Comparison of ENCODE assay signal across 10 cellular contexts in genomic region chr11:73322111-73322985, GRCh38. TPM values are rescaled to one million over a fixed set of nuclear protein-coding genes. Genes with fewer than 3 reads are reported as not detected.
A peak's percentile ranks its signal among the peaks of the same experiment; 100 is the strongest.
DNase-seq lines count a peak whose midpoint lies in the region; ATAC-seq and TF ChIP-seq lines count a peak whose summit lies in the region.
"Had no signal": no experiment of that assay in that cellular context is flagged by ENCODE, and none has a peak within 500 bp of the region (broad histone marks: within the 10 kb centered on the region; RNA-seq: fewer than 3 reads in every experiment).

No MANE protein-coding gene starts in this region.

- H3K4me1 Mint-ChIP-seq in glutamatergic neuron (ENCODE audit: low read depth, unreplicated experiment) = peaks cover 39% of the 10 kb centered on the region
- peaks cover 6% of the 10 kb centered on the region for H3K4me1 Mint-ChIP-seq in activated T-helper 2 cell treated with anti-CD3 and anti-CD28 coated beads, Interferon-gamma antibody, Interleukin-2, Interleukin-4, amounts not matched to agents 10 μg/mL and 5 μg/mL and 100 μg/mL, durations not matched to agents 14 hours and 24 hours and 36 hours (ENCODE audit: low read depth)

- no peaks in the 10 kb centered on the region for H3K36me3 Mint-ChIP-seq in glutamatergic neuron (ENCODE audit: unreplicated experiment)
- H3K36me3 Mint-ChIP-seq in activated T-helper 2 cell treated with anti-CD3 and anti-CD28 coated beads, Interferon-gamma antibody, Interleukin-2, Interleukin-4, amounts not matched to agents 10 μg/mL and 5 μg/mL and 100 μg/mL, durations not matched to agents 14 hours and 24 hours and 36 hours (ENCODE audit: low read depth) = no peaks in the 10 kb centered on the region

- H3K9me3 ChIP-seq in sigmoid colon = no peaks in the 10 kb centered on the region
- H3K9me3 ChIP-seq: mucosa of descending colon had no signal

- H3K27ac Mint-ChIP-seq in glutamatergic neuron (ENCODE audit: unreplicated experiment) = peak overlapping the region; percentile 15
- no peak overlapping the region for H3K27ac Mint-ChIP-seq in activated T-helper 2 cell treated with anti-CD3 and anti-CD28 coated beads, Interferon-gamma antibody, Interleukin-2, Interleukin-4, amounts not matched to agents 10 μg/mL and 5 μg/mL and 100 μg/mL, durations not matched to agents 14 hours and 24 hours and 36 hours

- ATAC-seq in GM19328 (IDR thresholded peaks at IDR 0.05; ENCODE audit: unreplicated experiment) = no peak
- no peak for ATAC-seq in GM19455 (IDR thresholded peaks at IDR 0.05; ENCODE audit: unreplicated experiment)
- ATAC-seq in HG02852 (IDR thresholded peaks at IDR 0.05; ENCODE audit: unreplicated experiment) = no peak

- peak; percentile 62 for DNase-seq in EH (ENCODE audit: low read depth)
- no peak for DNase-seq in RWPE1 (ENCODE audit: low spot score)
- no peak for DNase-seq in glutamatergic neuron
- peak; percentile 72 for DNase-seq in sigmoid colon
- no peak for DNase-seq in activated T-helper 2 cell treated with anti-CD3 and anti-CD28 coated beads, Interferon-gamma antibody, Interleukin-2, Interleukin-4, amounts not matched to agents 10 μg/mL and 5 μg/mL and 100 μg/mL, durations not matched to agents 14 hours and 24 hours and 36 hours (ENCODE audit: low spot score)
- DNase-seq: activated CD8-positive, alpha-beta memory T cell treated with anti-CD3 and anti-CD28 coated beads for 24 hours had no signal

- H3K9me3 Mint-ChIP-seq in glutamatergic neuron (ENCODE audit: unreplicated experiment) = peaks cover 6% of the 10 kb centered on the region
- no peaks in the 10 kb centered on the region for H3K9me3 Mint-ChIP-seq in activated T-helper 2 cell treated with anti-CD3 and anti-CD28 coated beads, Interferon-gamma antibody, Interleukin-2, Interleukin-4, amounts not matched to agents 10 μg/mL and 5 μg/mL and 100 μg/mL, durations not matched to agents 14 hours and 24 hours and 36 hours

- H3K36me3 ChIP-seq in sigmoid colon = no peaks in the 10 kb centered on the region

- no peak for TF ChIP-seq POLR2A in sigmoid colon (IDR thresholded peaks at IDR 0.05)

- no peak for TF ChIP-seq EP300 in sigmoid colon (IDR thresholded peaks at IDR 0.05)

- peaks cover 10% of the 10 kb centered on the region for H3K27me3 Mint-ChIP-seq in glutamatergic neuron (ENCODE audit: unreplicated experiment)
- peaks cover 2% of the 10 kb centered on the region for H3K27me3 Mint-ChIP-seq in activated T-helper 2 cell treated with anti-CD3 and anti-CD28 coated beads, Interferon-gamma antibody, Interleukin-2, Interleukin-4, amounts not matched to agents 10 μg/mL and 5 μg/mL and 100 μg/mL, durations not matched to agents 14 hours and 24 hours and 36 hours (ENCODE audit: low read depth)

- peaks cover 3 to 100% (median 100%) of the 10 kb centered on the region in 4 donors for H3K4me1 ChIP-seq in sigmoid colon

- intact Hi-C loops in sigmoid colon (cut with DNase I) = no loop called here
- intact Hi-C loops in activated T-helper 2 cell treated with anti-CD3 and anti-CD28 coated beads, Interferon-gamma antibody, Interleukin-2, Interleukin-4, amounts not matched to agents 10 μg/mL and 5 μg/mL and 100 μg/mL, durations not matched to agents 14 hours and 24 hours and 36 hours (cut with micrococcal nuclease) = no loop called here

- H3K27ac ChIP-seq in RWPE1 = peak overlapping the region; percentile 76
- peak overlapping the region; percentile 94 to 100 (median 98) for H3K27ac ChIP-seq in sigmoid colon

- CTCF ChIA-PET in RWPE1 (lab: Yijun Ruan, JAX) = interaction anchor here (0.6 to 1.7 kb wide), 4 partner anchors 13 to 29 kb away, joined by 3 to 5 read pairs (median 4); no protein-coding TSS in a partner anchor

- H3K4me3 ChIP-seq in sigmoid colon = no peak overlapping the region
- H3K4me3 ChIP-seq: mucosa of descending colon had no signal

- 59 to 83% methylated on average over 8 of the region's 8 CpGs for WGBS in sigmoid colon, 2 donors

- H3K27me3 ChIP-seq in sigmoid colon = no peaks in the 10 kb centered on the region

- POLR2A ChIA-PET in RWPE1 (lab: Yijun Ruan, JAX; ENCODE audit: low non-redundant PET) = no interaction called here

- H3K4me3 Mint-ChIP-seq in glutamatergic neuron (ENCODE audit: unreplicated experiment) = peak overlapping the region; percentile 46
- no peak overlapping the region for H3K4me3 Mint-ChIP-seq in activated T-helper 2 cell treated with anti-CD3 and anti-CD28 coated beads, Interferon-gamma antibody, Interleukin-2, Interleukin-4, amounts not matched to agents 10 μg/mL and 5 μg/mL and 100 μg/mL, durations not matched to agents 14 hours and 24 hours and 36 hours (ENCODE audit: low read depth)

- TF ChIP-seq CTCF in RWPE1 (conservative IDR thresholded peaks at IDR 0.05; ENCODE audit: low read depth) = no peak
- TF ChIP-seq CTCF in glutamatergic neuron (IDR thresholded peaks at IDR 0.05; ENCODE audit: partially characterized antibody, unreplicated experiment) = no peak
- TF ChIP-seq CTCF in sigmoid colon (IDR thresholded peaks at IDR 0.05) = no peak

RNA-seq across cellular contexts. Expression of gene ARHGEF17, which starts 14.3 kb away (rescaled TPM):
- total RNA-seq in glutamatergic neuron (ENCODE audit: unreplicated experiment) (43.3 TPM), sigmoid colon (100 to 1,000 TPM in 1 of 4 donors, 10 to 100 TPM in 3; 38.2 to 104 (median 66.9) TPM)
- 10 to 100 TPM in 1 of 3 donors, 1 to 10 TPM in 2; 1.8 to 15.9 (median 2.4) TPM for polyA plus RNA-seq in sigmoid colon
- total RNA-seq in activated T-helper 2 cell treated with anti-CD3 and anti-CD28 coated beads, Interferon-gamma antibody, Interleukin-2, Interleukin-4, amounts not matched to agents 10 μg/mL and 5 μg/mL and 100 μg/mL, durations not matched to agents 14 hours and 24 hours and 36 hours = 0.09 and 0.30 TPM in 2 replicates

RNA-seq across cellular contexts. Expression of gene P2RY6, which starts 50.2 kb away (rescaled TPM):
- total RNA-seq in glutamatergic neuron (ENCODE audit: unreplicated experiment) = not detected
- total RNA-seq in sigmoid colon = 1 to 10 TPM in 3 of 4 donors, not detected in 1; 1.2 to 2.6 (median 2.5) TPM
- 1 to 10 TPM; 2.4 to 5.5 (median 2.5) TPM for polyA plus RNA-seq in sigmoid colon
- total RNA-seq in activated T-helper 2 cell treated with anti-CD3 and anti-CD28 coated beads, Interferon-gamma antibody, Interleukin-2, Interleukin-4, amounts not matched to agents 10 μg/mL and 5 μg/mL and 100 μg/mL, durations not matched to agents 14 hours and 24 hours and 36 hours = not detected in 2 replicates

RNA-seq across cellular contexts. Expression of gene RELT, which starts 53.9 kb away (rescaled TPM):
- 9.2 TPM for total RNA-seq in glutamatergic neuron (ENCODE audit: unreplicated experiment)
- total RNA-seq in sigmoid colon = 1 to 10 TPM in 2 of 4 donors, under 1 TPM in 2; 0.28 to 1.8 (median 0.95) TPM
- 1 to 10 TPM in 2 of 3 donors, under 1 TPM in 1; 0.92 to 9.3 (median 1.2) TPM for polyA plus RNA-seq in sigmoid colon
- 33.5 and 34.5 TPM in 2 replicates for total RNA-seq in activated T-helper 2 cell treated with anti-CD3 and anti-CD28 coated beads, Interferon-gamma antibody, Interleukin-2, Interleukin-4, amounts not matched to agents 10 μg/mL and 5 μg/mL and 100 μg/mL, durations not matched to agents 14 hours and 24 hours and 36 hours

Comparison
In these comparisons a context has a peak if more than half of its experiments do, and no peak if none do; other contexts are left out.
1. DNase-seq: peak in EH (single experiment) and sigmoid colon (single experiment); none in RWPE1 (single experiment), glutamatergic neuron (single experiment) and activated T-helper 2 cell treated with anti-CD3 and anti-CD28 coated beads, Interferon-gamma antibody, Interleukin-2, Interleukin-4, amounts not matched to agents 10 μg/mL and 5 μg/mL and 100 μg/mL, durations not matched to agents 14 hours and 24 hours and 36 hours (single experiment).
2. RNA of gene ARHGEF17, which starts 14.3 kb away (total RNA-seq): 38.2 to 104 TPM in sigmoid colon and 43.3 TPM in glutamatergic neuron (single experiment); 0.09 to 0.30 TPM in activated T-helper 2 cell treated with anti-CD3 and anti-CD28 coated beads, Interferon-gamma antibody, Interleukin-2, Interleukin-4, amounts not matched to agents 10 μg/mL and 5 μg/mL and 100 μg/mL, durations not matched to agents 14 hours and 24 hours and 36 hours; every median in the first group is over 10 times any median in the second.